In the genomic region with DNA sequence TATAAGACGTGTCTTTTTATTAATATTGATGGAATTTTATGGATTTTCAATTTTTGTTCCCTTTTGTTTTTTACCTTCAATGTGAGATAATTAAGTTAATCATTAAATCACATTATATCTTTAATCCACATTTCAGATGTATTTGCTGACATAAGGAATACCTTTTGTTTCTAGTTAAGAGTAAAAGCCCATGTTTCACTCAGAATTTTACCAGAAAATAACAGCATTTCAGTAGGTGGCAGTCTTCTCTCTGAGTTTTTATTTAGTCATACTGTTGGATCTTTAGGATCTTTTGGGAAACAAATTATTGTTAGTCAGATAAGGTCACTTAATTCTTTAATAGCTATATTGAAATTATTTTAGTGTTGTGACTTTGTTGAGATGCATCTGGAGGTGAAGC, we compare ENCODE assay signal across 12 cellular contexts.
DNase-seq lines count a peak whose midpoint lies in the region; ATAC-seq and TF ChIP-seq lines count a peak whose summit lies in the region.
"Had no signal": no experiment of that assay in that cellular context is flagged by ENCODE, and none has a peak within 500 bp of the region (broad histone marks: within the 10 kb centered on the region; RNA-seq: fewer than 3 reads in every experiment).

No MANE protein-coding gene starts in this region.

- no peaks in the 10 kb centered on the region for H3K27me3 ChIP-seq in liver (ENCODE audit: control insufficient read depth in 4 of 4, insufficient read depth in 4 of 4, low read length in 3 of 4)
- no peaks in the 10 kb centered on the region for H3K27me3 ChIP-seq in GM23338 (ENCODE audit: insufficient read depth)

- TF ChIP-seq CTCF in AG09319 (IDR thresholded peaks at IDR 0.05; ENCODE audit: low read depth, low read length) (peak; percentile 41), LNCaP clone FGC (IDR thresholded peaks at IDR 0.05; ENCODE audit: control insufficient read depth, extremely low read depth, insufficient read depth) (peak; percentile 41; the same call in 1 of the 2 replicates), liver (IDR thresholded peaks at IDR 0.05; ENCODE audit: low read depth, low read length, missing input control) (no peak), GM23338 (conservative IDR thresholded peaks at IDR 0.05; ENCODE audit: low read depth in 2 of 2) (peak in 1 of 2 experiments; percentile 38; a peak in 3 of 4 replicates)

- no peak overlapping the region for H2AFZ ChIP-seq in GM23338
- H2AFZ ChIP-seq: parathyroid adenoma had no signal

- no peaks in the 10 kb centered on the region for H4K20me1 ChIP-seq in GM23338 (replicated peaks; ENCODE audit: insufficient read depth)

- H3K36me3 Mint-ChIP-seq in GM23338 (ENCODE audit: low read depth): no peaks in the 10 kb centered on the region

- no peaks in the 10 kb centered on the region for H3K9me3 Mint-ChIP-seq in GM23338

- H3K9me2 ChIP-seq in GM23338 (ENCODE audit: insufficient read depth): no peaks in the 10 kb centered on the region

- no peak overlapping the region for H3K4me2 ChIP-seq in GM23338

- H3K4me1 ChIP-seq in liver (ENCODE audit: control insufficient read depth in 4 of 4, insufficient read depth in 4 of 4, low read length in 3 of 4): peaks cover 3 to 10% (median 7%) of the 10 kb centered on the region in 4 donors
- peaks cover 5% of the 10 kb centered on the region; the same call in 1 of the 2 replicates for H3K4me1 ChIP-seq in GM23338 (ENCODE audit: insufficient read depth)
- H3K4me1 ChIP-seq: parathyroid adenoma had no signal

- H3K4me3 Mint-ChIP-seq in GM23338: no peak overlapping the region

- H3K27ac Mint-ChIP-seq in GM23338: no peak overlapping the region

- H3K27me3 Mint-ChIP-seq in GM23338 (ENCODE audit: insufficient read depth, low read depth, poor library complexity): no peaks in the 10 kb centered on the region

- 83% methylated on average over 1 of the region's 1 CpG for WGBS in liver

- TF ChIP-seq RAD21 in liver (IDR thresholded peaks at IDR 0.05): peak; percentile 45 to 53

- H3K27ac ChIP-seq in liver (ENCODE audit: low read depth in 1 of 2, low read length in 2 of 2) (no peak overlapping the region), GM23338 (ENCODE audit: low read depth) (no peak overlapping the region)
- H3K27ac ChIP-seq: parathyroid adenoma had no signal

- no peak for ATAC-seq in GM23338

- H3K4me1 Mint-ChIP-seq in GM23338: peaks cover 10% of the 10 kb centered on the region

- no peak for DNase-seq in AG09319 (ENCODE audit: extremely low read depth, low read depth)
- DNase-seq in LNCaP clone FGC (ENCODE audit: low read depth): no peak
- DNase-seq in astrocyte of the hippocampus (ENCODE audit: low read depth, low spot score): peak; percentile 26
- no peak for DNase-seq in NAMALWA (ENCODE audit: low spot score)
- no peak for DNase-seq in GM23338 (ENCODE audit: low spot score)
- no peak for DNase-seq in stimulated activated CD4-positive, alpha-beta T cell treated with anti-CD3 and anti-CD28 coated beads, Interleukin-15, amount 100 ng/mL, for 24 hours
- DNase-seq in foreskin melanocyte: no peak
- DNase-seq: activated CD4-positive, CD25-positive, alpha-beta regulatory T cell treated with anti-CD3 and anti-CD28 coated beads, Interleukin-2, amount 50 U/mL, for 72 hours; amygdala; NCI-H774 had no signal

- H3K9me3 ChIP-seq in liver (ENCODE audit: control insufficient read depth in 4 of 4, low read length in 3 of 4): no peaks in the 10 kb centered on the region

- H3K36me3 ChIP-seq in liver (ENCODE audit: control insufficient read depth in 4 of 4, insufficient read depth in 3 of 4, low read depth in 1 of 4, low read length in 3 of 4): peaks cover 0 to 6% (median 0%) of the 10 kb centered on the region in 4 donors
- no peaks in the 10 kb centered on the region for H3K36me3 ChIP-seq in GM23338 (ENCODE audit: insufficient read depth)

- no peaks in the 10 kb centered on the region for H3F3A ChIP-seq in GM23338 (replicated peaks; ENCODE audit: low read depth)

- H3K9ac ChIP-seq in liver (ENCODE audit: low read depth in 1 of 2, low read length in 2 of 2): no peak overlapping the region
- H3K9ac ChIP-seq: parathyroid adenoma had no signal

- no peak overlapping the region for H3K4me3 ChIP-seq in LNCaP clone FGC (ENCODE audit: low read depth, low read length)
- no peak overlapping the region for H3K4me3 ChIP-seq in liver (ENCODE audit: low read depth in 1 of 3, low read length in 3 of 3)
- H3K4me3 ChIP-seq in GM23338: no peak overlapping the region

- H3K79me2 ChIP-seq in GM23338 (replicated peaks; ENCODE audit: insufficient read depth): no peaks in the 10 kb centered on the region
- H3K79me2 ChIP-seq: parathyroid adenoma had no signal

TF ChIP-seq in liver, 16 proteins besides CTCF, POLR2A, EP300 and RAD21 (continues in another document):
- TF ChIP-seq FOXA2 (IDR thresholded peaks at IDR 0.05) (no peak), JUND (IDR thresholded peaks at IDR 0.05) (no peak), FOXA1 (IDR thresholded peaks at IDR 0.05) (no peak), HNF4G (IDR thresholded peaks at IDR 0.05) (no peak), SP1 (IDR thresholded peaks at IDR 0.05) (no peak), GABPA (IDR thresholded peaks at IDR 0.05 in 1 of 2, conservative IDR thresholded peaks at IDR 0.05 in 1 of 2) (no peak), HNF4A (conservative IDR thresholded peaks at IDR 0.05) (no peak)
- TF ChIP-seq, protein P1, sequence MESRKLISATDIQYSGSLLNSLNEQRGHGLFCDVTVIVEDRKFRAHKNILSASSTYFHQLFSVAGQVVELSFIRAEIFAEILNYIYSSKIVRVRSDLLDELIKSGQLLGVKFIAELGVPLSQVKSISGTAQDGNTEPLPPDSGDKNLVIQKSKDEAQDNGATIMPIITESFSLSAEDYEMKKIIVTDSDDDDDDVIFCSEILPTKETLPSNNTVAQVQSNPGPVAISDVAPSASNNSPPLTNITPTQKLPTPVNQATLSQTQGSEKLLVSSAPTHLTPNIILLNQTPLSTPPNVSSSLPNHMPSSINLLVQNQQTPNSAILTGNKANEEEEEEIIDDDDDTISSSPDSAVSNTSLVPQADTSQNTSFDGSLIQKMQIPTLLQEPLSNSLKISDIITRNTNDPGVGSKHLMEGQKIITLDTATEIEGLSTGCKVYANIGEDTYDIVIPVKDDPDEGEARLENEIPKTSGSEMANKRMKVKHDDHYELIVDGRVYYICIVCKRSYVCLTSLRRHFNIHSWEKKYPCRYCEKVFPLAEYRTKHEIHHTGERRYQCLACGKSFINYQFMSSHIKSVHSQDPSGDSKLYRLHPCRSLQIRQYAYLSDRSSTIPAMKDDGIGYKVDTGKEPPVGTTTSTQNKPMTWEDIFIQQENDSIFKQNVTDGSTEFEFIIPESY (IDR thresholded peaks at IDR 0.05): no peak

TF ChIP-seq in GM23338, 12 proteins besides CTCF, POLR2A, EP300 and RAD21 (continues in another document):
- TF ChIP-seq POLR2AphosphoS5 (IDR thresholded peaks at IDR 0.05; ENCODE audit: low read depth): no peak
- TF ChIP-seq NANOG (IDR thresholded peaks at IDR 0.05; ENCODE audit: borderline replicate concordance): no peak
- TF ChIP-seq ZNF114 (CRISPR knock-in tag; IDR thresholded peaks at IDR 0.05): no peak
- no peak for TF ChIP-seq STAT1 (IDR thresholded peaks at IDR 0.05; ENCODE audit: unreplicated experiment)
